In the genomic region with DNA sequence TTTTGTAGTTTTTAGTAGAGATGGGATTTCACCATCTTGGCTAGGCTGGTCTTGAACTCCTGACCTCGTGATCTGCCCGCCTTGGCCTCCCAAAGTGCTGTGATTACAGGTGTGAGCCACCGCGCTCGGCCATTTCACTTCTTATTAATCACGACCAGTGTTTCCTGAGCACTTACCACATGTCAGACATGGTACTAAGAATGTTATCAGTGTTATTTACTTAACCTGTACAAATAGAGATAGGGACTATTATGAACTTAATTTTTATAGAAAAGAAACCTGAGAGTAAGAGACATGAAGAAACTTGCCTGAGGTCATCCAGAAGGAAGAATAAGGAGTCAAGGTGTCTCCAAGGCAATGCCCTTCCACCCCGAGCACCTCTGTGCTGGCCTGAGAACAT, we compare ENCODE assay signal across 17 cellular contexts. TPM values are rescaled to one million over a fixed set of nuclear protein-coding genes. Genes with fewer than 3 reads are reported as not detected.
DNase-seq lines count a peak whose midpoint lies in the region; ATAC-seq, FAIRE-seq and TF ChIP-seq lines count a peak whose summit lies in the region.
"Had no signal": no experiment of that assay in that cellular context is flagged by ENCODE, and none has a peak within 500 bp of the region (broad histone marks: within the 10 kb centered on the region; RNA-seq: fewer than 3 reads in every experiment).

No MANE protein-coding gene starts in this region.

- ATAC-seq in memory B cell (ENCODE audit: low read depth) (no peak), HG03565 (IDR thresholded peaks at IDR 0.05; ENCODE audit: unreplicated experiment) (no peak)
- ATAC-seq in activated T-cell treated with anti-CD3 and anti-CD28 coated beads, Interleukin-2, amount 50 U/mL, for 4 hours = no peak
- ATAC-seq: left ventricle myocardium superior had no signal

- peaks cover 3% of the 10 kb centered on the region for H3K27me3 Mint-ChIP-seq in T-helper 2 cell treated with Interferon-gamma antibody and Interleukin-4, amounts not matched to agents 5 μg/mL and 100 μg/mL, for 36 hours (ENCODE audit: low read depth)
- H3K27me3 Mint-ChIP-seq in astrocyte (ENCODE audit: low read depth, unreplicated experiment) = no peaks in the 10 kb centered on the region
- no peaks in the 10 kb centered on the region for H3K27me3 Mint-ChIP-seq in memory B cell
- no peaks in the 10 kb centered on the region for H3K27me3 Mint-ChIP-seq in activated T-cell treated with anti-CD3 and anti-CD28 coated beads, Interleukin-2, amount 50 U/mL, for 4 hours (ENCODE audit: low read depth)

- H3K4me1 ChIP-seq in astrocyte (ENCODE audit: insufficient read depth, low read length) (peaks cover 32% of the 10 kb centered on the region), transverse colon (peaks cover 32 to 44% (median 34%) of the 10 kb centered on the region in 4 donors)

- 89 to 100% methylated on average over 1 to 7 of the region's 7 CpGs for WGBS in transverse colon (ENCODE audit: low coverage in 1 of 2), 2 donors

- H3K9me3 Mint-ChIP-seq in T-helper 2 cell treated with Interferon-gamma antibody and Interleukin-4, amounts not matched to agents 5 μg/mL and 100 μg/mL, for 36 hours = no peaks in the 10 kb centered on the region
- H3K9me3 Mint-ChIP-seq in astrocyte (ENCODE audit: unreplicated experiment) = no peaks in the 10 kb centered on the region
- H3K9me3 Mint-ChIP-seq in memory B cell = no peaks in the 10 kb centered on the region
- no peaks in the 10 kb centered on the region for H3K9me3 Mint-ChIP-seq in activated T-cell treated with anti-CD3 and anti-CD28 coated beads, Interleukin-2, amount 50 U/mL, for 4 hours

- H4K20me1 ChIP-seq in astrocyte (ENCODE audit: insufficient read depth, low read length) = no peaks in the 10 kb centered on the region

- H3K36me3 ChIP-seq in astrocyte (ENCODE audit: insufficient read depth, low read length) = no peaks in the 10 kb centered on the region
- no peaks in the 10 kb centered on the region for H3K36me3 ChIP-seq in transverse colon

- no peak overlapping the region for H3K4me2 ChIP-seq in astrocyte (ENCODE audit: low read length)

- DNase-seq in T-helper 2 cell treated with Interferon-gamma antibody and Interleukin-4, amounts not matched to agents 5 μg/mL and 100 μg/mL, for 36 hours (ENCODE audit: low spot score) = no peak
- no peak for DNase-seq in T-helper 2 cell
- DNase-seq in astrocyte (ENCODE audit: low read depth) = no peak
- DNase-seq in memory B cell (ENCODE audit: low spot score in 2 of 2) = no peak
- DNase-seq in transverse colon = no peak
- DNase-seq in activated CD4-positive, alpha-beta T cell treated with anti-CD3 and anti-CD28 coated beads, Interleukin-2, amount 50 U/mL, for 1 hour = no peak
- DNase-seq in activated T-cell treated with anti-CD3 and anti-CD28 coated beads, Interleukin-2, amount 50 U/mL, for 4 hours = no peak
- DNase-seq: activated naive CD4-positive, alpha-beta T cell; aorta; C1 segment of cervical spinal cord; left ventricle myocardium superior; NCI-H1436; posterior cingulate gyrus; RPMI8226; stimulated activated CD4-positive, alpha-beta T cell treated with anti-CD3 and anti-CD28 coated beads, Interleukin-2, amount 100 ng/mL, for 48 hours had no signal

- no peaks in the 10 kb centered on the region for H3K79me2 ChIP-seq in astrocyte (ENCODE audit: insufficient read depth, low read length)

- H3K4me3 Mint-ChIP-seq in T-helper 2 cell treated with Interferon-gamma antibody and Interleukin-4, amounts not matched to agents 5 μg/mL and 100 μg/mL, for 36 hours = peak overlapping the region; percentile 6
- H3K4me3 Mint-ChIP-seq in astrocyte (ENCODE audit: unreplicated experiment) (no peak overlapping the region), memory B cell (no peak overlapping the region)
- no peak overlapping the region for H3K4me3 Mint-ChIP-seq in activated T-cell treated with anti-CD3 and anti-CD28 coated beads, Interleukin-2, amount 50 U/mL, for 4 hours

- intact Hi-C loops in transverse colon (cut with DNase I; ENCODE audit: low total_unique reads) = no loop called here

- TF ChIP-seq CTCF in astrocyte (IDR thresholded peaks at IDR 0.05; ENCODE audit: insufficient read depth, low read depth, low read length) (no peak), transverse colon (IDR thresholded peaks at IDR 0.05) (no peak)

- no peak for FAIRE-seq in astrocyte (lab: Jason Lieb, UNC)
- FAIRE-seq: colon had no signal

- no peak overlapping the region for H3K27ac ChIP-seq in astrocyte (ENCODE audit: low read depth, low read length)
- peak overlapping the region in 3 of 4 donors; percentile 90 to 92 (median 91) for H3K27ac ChIP-seq in transverse colon

- in situ Hi-C loops in transverse colon (cut with MboI; ENCODE audit: low pct_ligation_motif_present in 1 of 4, low pct_unique_long_range_greater_than_20kb in 1 of 4, low sequenced_read_pairs in 3 of 4) = no loop called here

- no peak for TF ChIP-seq EP300 in transverse colon (IDR thresholded peaks at IDR 0.05; ENCODE audit: low read depth)

- H3K4me1 Mint-ChIP-seq in T-helper 2 cell treated with Interferon-gamma antibody and Interleukin-4, amounts not matched to agents 5 μg/mL and 100 μg/mL, for 36 hours (ENCODE audit: low read depth) = peaks cover 26% of the 10 kb centered on the region
- H3K4me1 Mint-ChIP-seq in astrocyte (ENCODE audit: low read depth, unreplicated experiment) (peaks cover 23% of the 10 kb centered on the region), memory B cell (peaks cover 33% of the 10 kb centered on the region)
- peaks cover 24% of the 10 kb centered on the region for H3K4me1 Mint-ChIP-seq in activated T-cell treated with anti-CD3 and anti-CD28 coated beads, Interleukin-2, amount 50 U/mL, for 4 hours (ENCODE audit: low read depth)

- TF ChIP-seq POLR2A in transverse colon (IDR thresholded peaks at IDR 0.05) = no peak

- H2AFZ ChIP-seq in astrocyte (ENCODE audit: low read depth, low read length) = no peak overlapping the region

- no peaks in the 10 kb centered on the region for H3K27me3 ChIP-seq in astrocyte (ENCODE audit: insufficient read depth, low read length)
- no peaks in the 10 kb centered on the region for H3K27me3 ChIP-seq in transverse colon

- H3K9ac ChIP-seq in astrocyte (ENCODE audit: low read length) = no peak overlapping the region

- H3K4me3 ChIP-seq in astrocyte (ENCODE audit: insufficient read depth, low read depth, low read length) = no peak overlapping the region
- H3K4me3 ChIP-seq in transverse colon = no peak overlapping the region

- H3K27ac Mint-ChIP-seq in T-helper 2 cell treated with Interferon-gamma antibody and Interleukin-4, amounts not matched to agents 5 μg/mL and 100 μg/mL, for 36 hours = peak overlapping the region; percentile 37
- H3K27ac Mint-ChIP-seq in astrocyte (ENCODE audit: unreplicated experiment) (peak overlapping the region; percentile 100), memory B cell (peak overlapping the region; percentile 99)

- H3K36me3 Mint-ChIP-seq in T-helper 2 cell treated with Interferon-gamma antibody and Interleukin-4, amounts not matched to agents 5 μg/mL and 100 μg/mL, for 36 hours (ENCODE audit: low read depth) = no peaks in the 10 kb centered on the region
- no peaks in the 10 kb centered on the region for H3K36me3 Mint-ChIP-seq in astrocyte (ENCODE audit: low read depth, unreplicated experiment)
- no peaks in the 10 kb centered on the region for H3K36me3 Mint-ChIP-seq in memory B cell
- no peaks in the 10 kb centered on the region for H3K36me3 Mint-ChIP-seq in activated T-cell treated with anti-CD3 and anti-CD28 coated beads, Interleukin-2, amount 50 U/mL, for 4 hours (ENCODE audit: insufficient read depth)

- H3K9me3 ChIP-seq in astrocyte (ENCODE audit: insufficient read depth, low read depth, low read length) = no peaks in the 10 kb centered on the region
- no peaks in the 10 kb centered on the region for H3K9me3 ChIP-seq in transverse colon

RNA-seq across cellular contexts. Expression of a gene that starts 29.3 kb away (rescaled TPM):
- total RNA-seq in astrocyte = 171 and 254 TPM in 2 replicates
- total RNA-seq in transverse colon = 100 to 1,000 TPM; 149 to 430 (median 319) TPM
- total RNA-seq in activated T-cell treated with anti-CD3 and anti-CD28 coated beads, Interleukin-2, amount 50 U/mL, for 4 hours = 100 to 1,000 TPM; 315 to 327 (median 324) TPM

Comparison
In these comparisons a context has a peak if more than half of its experiments do, and no peak if none do; other contexts are left out.
1. H3K27ac Mint-ChIP-seq: peak in every context shown above with its lines; median percentile 100 in astrocyte; 99 in memory B cell; 37 in T-helper 2 cell treated with Interferon-gamma antibody and Interleukin-4, amounts not matched to agents 5 μg/mL and 100 μg/mL, for 36 hours.